ENCODE assay signal across 13 cellular contexts in genomic region chr5:156479864-156480263, GRCh38.
A peak's percentile ranks its signal among the peaks of the same experiment; 100 is the strongest.
DNase-seq lines count a peak whose midpoint lies in the region; ATAC-seq and TF ChIP-seq lines count a peak whose summit lies in the region.
"Had no signal": no experiment of that assay in that cellular context is flagged by ENCODE, and none has a peak within 500 bp of the region (broad histone marks: within the 10 kb centered on the region; RNA-seq: fewer than 3 reads in every experiment).

No MANE protein-coding gene starts in this region.

- no peak for ATAC-seq in HG02678 (IDR thresholded peaks at IDR 0.05; ENCODE audit: unreplicated experiment)

- H3K4me3 ChIP-seq in AG10803 (ENCODE audit: low read length) (no peak overlapping the region), foreskin fibroblast (ENCODE audit: low read depth in 1 of 2, low read length in 2 of 2) (no peak overlapping the region)

- TF ChIP-seq CTCF in AG10803 (conservative IDR thresholded peaks at IDR 0.05; ENCODE audit: low read length), result no peak
- TF ChIP-seq CTCF in foreskin fibroblast (IDR thresholded peaks at IDR 0.05; ENCODE audit: low read depth, low read length), result no peak

- DNase-seq in AG10803 (ENCODE audit: low read depth) (peak; percentile 96), HCEC 1CT (peak; percentile 63), SIG-M5 (lab: John Stamatoyannopoulos, UW) (peak; percentile 48), foreskin fibroblast (peak; percentile 21 to 92), HuH-7.5 (ENCODE audit: low spot score) (no peak), NCI-H187 treated with DMSO at 0.1 percent for 48 hours (lab: John Stamatoyannopoulos, UW) (no peak), superior temporal gyrus (ENCODE audit: extremely low spot score) (no peak)
- DNase-seq: DMS79, kidney, NCI-H1105 treated with DMSO at 0.1 percent for 48 hours, posterior cingulate gyrus, SK-N-SH had no signal

Comparison
In these comparisons a context has a peak if more than half of its experiments do, and no peak if none do; other contexts are left out.
1. DNase-seq: peak in AG10803 (single experiment), HCEC 1CT (single experiment), SIG-M5 (single experiment) and foreskin fibroblast (2 of 2); none in HuH-7.5 (single experiment), NCI-H187 treated with DMSO at 0.1 percent for 48 hours (single experiment) and superior temporal gyrus (single experiment).